8 cellular contexts compared by ENCODE assay signal in the genomic region with DNA sequence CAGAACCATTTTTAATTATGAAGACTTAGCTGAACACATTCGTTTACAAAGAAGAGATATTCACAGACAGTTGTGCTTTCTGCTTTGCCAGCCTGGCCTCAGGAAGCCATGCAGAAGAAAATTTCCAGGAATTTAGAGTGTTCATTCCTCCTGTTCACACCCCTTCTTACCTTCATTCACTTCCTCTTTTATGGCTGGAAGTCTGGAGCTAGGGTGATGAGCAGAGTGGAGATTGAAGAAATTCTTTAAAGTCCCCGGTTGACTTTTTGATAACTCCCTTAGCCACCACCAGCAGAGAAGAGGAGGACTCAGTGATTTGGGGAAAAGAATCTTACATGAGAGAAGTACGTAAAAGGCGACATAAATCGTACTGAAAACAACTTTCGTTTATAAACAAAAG.
"Had no signal": no experiment of that assay in that cellular context is flagged by ENCODE, and none has a peak within 500 bp of the region (broad histone marks: within the 10 kb centered on the region; RNA-seq: fewer than 3 reads in every experiment).

No MANE protein-coding gene starts in this region.

- DNase-seq: GM23248, H9, HCEC 1CT, KG1 had no signal

- H3K4me3 ChIP-seq: GM23248 had no signal

- H3K27ac ChIP-seq: GM23248, HL-60 had no signal

- H2AFZ ChIP-seq: GM23248 had no signal

- FAIRE-seq: H1, H54, HepG2 had no signal

- H3K9ac ChIP-seq: GM23248 had no signal

- ATAC-seq: HepG2 had no signal
